Comparison of ENCODE assay signal across 8 cellular contexts in genomic region chr2:21256006-21256405, GRCh38.
DNase-seq lines count a peak whose midpoint lies in the region; ATAC-seq and TF ChIP-seq lines count a peak whose summit lies in the region.

No MANE protein-coding gene starts in this region.

- intact Hi-C loops in cardiac septum (cut with DNase I) (no loop called here), transverse colon (cut with DNase I; ENCODE audit: low total_unique reads) (no loop called here), stomach (cut with DNase I; ENCODE audit: low total_unique reads) (no loop called here)

- POLR2A ChIA-PET in HEK293T (lab: Yijun Ruan, JAX) = no interaction called here

- H3K4me3 ChIP-seq in transverse colon (no peak overlapping the region), stomach (no peak overlapping the region)

- peaks cover 0 to 13% (median 0%) of the 10 kb centered on the region in 4 donors for H3K4me1 ChIP-seq in transverse colon
- H3K4me1 ChIP-seq in stomach = no peaks in the 10 kb centered on the region

- H3K36me3 ChIP-seq in transverse colon (no peaks in the 10 kb centered on the region), stomach (no peaks in the 10 kb centered on the region)

- CTCF ChIA-PET in HEK293T (lab: Yijun Ruan, JAX) = no interaction called here

- 47% methylated on average over 5 of the region's 5 CpGs; no CpG with 5 or more reads in 1 of the 2 donors for WGBS in transverse colon (ENCODE audit: low coverage in 1 of 2), 2 donors
- WGBS in stomach, 5 donors = 52 to 67% (median 60%) methylated on average over 5 of the region's 5 CpGs

- peak; percentile 42 for ATAC-seq in GM18519 (IDR thresholded peaks at IDR 0.05; ENCODE audit: low FRiP score, unreplicated experiment)
- peak; percentile 90 for ATAC-seq in HG03095 (IDR thresholded peaks at IDR 0.05; ENCODE audit: unreplicated experiment)

- H3K27me3 ChIP-seq in transverse colon (no peaks in the 10 kb centered on the region), stomach (no peaks in the 10 kb centered on the region)

- no peak for TF ChIP-seq CTCF in transverse colon (IDR thresholded peaks at IDR 0.05)
- no peak for TF ChIP-seq CTCF in stomach (IDR thresholded peaks at IDR 0.05)

- TF ChIP-seq EP300 in transverse colon (IDR thresholded peaks at IDR 0.05; ENCODE audit: low read depth) (no peak), stomach (IDR thresholded peaks at IDR 0.05) (no peak)

- H3K9me3 ChIP-seq in transverse colon (no peaks in the 10 kb centered on the region), stomach (no peaks in the 10 kb centered on the region)

- H3K27ac ChIP-seq in transverse colon (no peak overlapping the region), stomach (no peak overlapping the region)

- in situ Hi-C loops in transverse colon (cut with MboI; ENCODE audit: low pct_ligation_motif_present in 1 of 4, low pct_unique_long_range_greater_than_20kb in 1 of 4, low sequenced_read_pairs in 3 of 4) = no loop called here

- TF ChIP-seq POLR2A in transverse colon (IDR thresholded peaks at IDR 0.05) (no peak), stomach (IDR thresholded peaks at IDR 0.05) (no peak)

- DNase-seq in RPMI8226 = peak; percentile 4
- DNase-seq in cardiac septum (ENCODE audit: low spot score) = peak; percentile 76
- peak; percentile 45 for DNase-seq in transverse colon
- no peak for DNase-seq in activated CD8-positive, alpha-beta memory T cell treated with anti-CD3 and anti-CD28 coated beads for 24 hours
- DNase-seq in HEK293T (ENCODE audit: extremely low spot score) = no peak
- DNase-seq in stomach = no peak

TF ChIP-seq in HEK293T, 16 proteins besides CTCF, POLR2A, EP300 and RAD21:
- TF ChIP-seq SUZ12 (IDR thresholded peaks at IDR 0.05) (no peak), FOXK2 (IDR thresholded peaks at IDR 0.05) (no peak), NFRKB (IDR thresholded peaks at IDR 0.05) (no peak), TARDBP (IDR thresholded peaks at IDR 0.05) (no peak), FOXM1 (IDR thresholded peaks at IDR 0.05; ENCODE audit: borderline replicate concordance) (no peak)

Comparison
In these comparisons a context has a peak if more than half of its experiments do, and no peak if none do; other contexts are left out.
1. DNase-seq: peak in RPMI8226 (single experiment), cardiac septum (single experiment) and transverse colon (single experiment); none in activated CD8-positive, alpha-beta memory T cell treated with anti-CD3 and anti-CD28 coated beads for 24 hours (single experiment), HEK293T (single experiment) and stomach (single experiment).